Comparison of ENCODE assay signal across 1 cellular context in genomic region chr12:64679487-64679983, GRCh38.
A peak's percentile ranks its signal among the peaks of the same experiment; 100 is the strongest.
TF ChIP-seq lines count a peak whose summit lies in the region.

No MANE protein-coding gene starts in this region.

TF ChIP-seq in HCT116, 20 proteins besides CTCF, POLR2A, EP300 and RAD21 (continued from another document):
- TF ChIP-seq, protein P1, sequence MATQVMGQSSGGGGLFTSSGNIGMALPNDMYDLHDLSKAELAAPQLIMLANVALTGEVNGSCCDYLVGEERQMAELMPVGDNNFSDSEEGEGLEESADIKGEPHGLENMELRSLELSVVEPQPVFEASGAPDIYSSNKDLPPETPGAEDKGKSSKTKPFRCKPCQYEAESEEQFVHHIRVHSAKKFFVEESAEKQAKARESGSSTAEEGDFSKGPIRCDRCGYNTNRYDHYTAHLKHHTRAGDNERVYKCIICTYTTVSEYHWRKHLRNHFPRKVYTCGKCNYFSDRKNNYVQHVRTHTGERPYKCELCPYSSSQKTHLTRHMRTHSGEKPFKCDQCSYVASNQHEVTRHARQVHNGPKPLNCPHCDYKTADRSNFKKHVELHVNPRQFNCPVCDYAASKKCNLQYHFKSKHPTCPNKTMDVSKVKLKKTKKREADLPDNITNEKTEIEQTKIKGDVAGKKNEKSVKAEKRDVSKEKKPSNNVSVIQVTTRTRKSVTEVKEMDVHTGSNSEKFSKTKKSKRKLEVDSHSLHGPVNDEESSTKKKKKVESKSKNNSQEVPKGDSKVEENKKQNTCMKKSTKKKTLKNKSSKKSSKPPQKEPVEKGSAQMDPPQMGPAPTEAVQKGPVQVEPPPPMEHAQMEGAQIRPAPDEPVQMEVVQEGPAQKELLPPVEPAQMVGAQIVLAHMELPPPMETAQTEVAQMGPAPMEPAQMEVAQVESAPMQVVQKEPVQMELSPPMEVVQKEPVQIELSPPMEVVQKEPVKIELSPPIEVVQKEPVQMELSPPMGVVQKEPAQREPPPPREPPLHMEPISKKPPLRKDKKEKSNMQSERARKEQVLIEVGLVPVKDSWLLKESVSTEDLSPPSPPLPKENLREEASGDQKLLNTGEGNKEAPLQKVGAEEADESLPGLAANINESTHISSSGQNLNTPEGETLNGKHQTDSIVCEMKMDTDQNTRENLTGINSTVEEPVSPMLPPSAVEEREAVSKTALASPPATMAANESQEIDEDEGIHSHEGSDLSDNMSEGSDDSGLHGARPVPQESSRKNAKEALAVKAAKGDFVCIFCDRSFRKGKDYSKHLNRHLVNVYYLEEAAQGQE (IDR thresholded peaks at IDR 0.05; ENCODE audit: low read depth): no peak
- no peak for TF ChIP-seq ZFX (IDR thresholded peaks at IDR 0.05)
- TF ChIP-seq SRF (IDR thresholded peaks at IDR 0.05; ENCODE audit: low read depth): no peak
- no peak; the same call in 1 of the 2 replicates for TF ChIP-seq ELF1 (IDR thresholded peaks at IDR 0.05; ENCODE audit: borderline replicate concordance, low read depth)
- TF ChIP-seq JUND (IDR thresholded peaks at IDR 0.05): 0 out of 2 replicates have a peak, but pooled peaks have one; percentile 26
- TF ChIP-seq SIN3A (IDR thresholded peaks at IDR 0.05; ENCODE audit: low read depth): 0 out of 2 replicates have a peak, but pooled peaks have one; percentile 29
- no peak for TF ChIP-seq ZNF274 (IDR thresholded peaks at IDR 0.05; ENCODE audit: low read depth, low read length)
- no peak for TF ChIP-seq EZH2phosphoT487 (IDR thresholded peaks at IDR 0.05; ENCODE audit: borderline replicate concordance)
